12 cellular contexts compared by ENCODE assay signal in the genomic region with DNA sequence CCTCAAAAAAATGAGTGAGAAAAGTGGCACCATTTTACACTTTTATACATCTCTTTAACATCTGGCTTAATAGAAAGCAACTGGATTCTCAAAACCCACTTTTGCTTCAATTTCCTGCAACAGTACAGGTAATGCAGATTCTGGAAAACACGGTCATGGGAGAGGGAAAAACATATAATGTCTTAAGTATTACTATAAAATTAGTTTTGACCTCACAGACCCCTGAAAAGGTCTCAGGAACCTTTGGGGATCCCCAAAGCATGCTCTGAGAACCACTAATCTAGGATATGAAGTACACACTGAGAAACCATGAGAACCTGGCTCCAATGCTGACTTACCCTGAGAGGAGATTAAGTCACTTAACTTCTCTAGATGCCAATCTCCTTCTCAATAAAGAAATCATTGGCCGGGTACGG.
DNase-seq lines count a peak whose midpoint lies in the region; ATAC-seq, FAIRE-seq and TF ChIP-seq lines count a peak whose summit lies in the region.
"Had no signal": no experiment of that assay in that cellular context is flagged by ENCODE, and none has a peak within 500 bp of the region (broad histone marks: within the 10 kb centered on the region; RNA-seq: fewer than 3 reads in every experiment).

No MANE protein-coding gene starts in this region.

- H3K4me3 Mint-ChIP-seq in activated T-helper 1 cell treated with anti-CD3 and anti-CD28 coated beads, Interleukin-12 subunit alpha, Interleukin-12 subunit beta, Interleukin-2, Interleukin-4 antibody, amounts not matched to agents 30 ng/mL and 10 ng/mL and 1 ng/mL, durations not matched to agents 14 hours and 24 hours and 36 hours: no peak overlapping the region
- H3K4me3 Mint-ChIP-seq: neural progenitor cell had no signal

- FAIRE-seq in GM12892 (lab: Jason Lieb, UNC) (peak; percentile 57), GM12891 (lab: Jason Lieb, UNC) (no peak)
- FAIRE-seq: astrocyte, frontal cortex had no signal

- DNase-seq in GM12892 (ENCODE audit: insufficient read length) (no peak), NCI-H1092 (lab: John Stamatoyannopoulos, UW) (no peak), GM12891 (ENCODE audit: insufficient read length, low spot score) (no peak), EL (no peak), SKM-1 (lab: John Stamatoyannopoulos, UW; ENCODE audit: unreplicated experiment) (no peak)
- no peak for DNase-seq in activated T-helper 1 cell treated with anti-CD3 and anti-CD28 coated beads, Interleukin-12 subunit alpha, Interleukin-12 subunit beta, Interleukin-2, Interleukin-4 antibody, amounts not matched to agents 30 ng/mL and 10 ng/mL and 1 ng/mL, durations not matched to agents 14 hours and 24 hours and 36 hours (ENCODE audit: low spot score)
- DNase-seq: KBM-7 had no signal

- H3K9me3 Mint-ChIP-seq in activated T-helper 1 cell treated with anti-CD3 and anti-CD28 coated beads, Interleukin-12 subunit alpha, Interleukin-12 subunit beta, Interleukin-2, Interleukin-4 antibody, amounts not matched to agents 30 ng/mL and 10 ng/mL and 1 ng/mL, durations not matched to agents 14 hours and 24 hours and 36 hours: no peaks in the 10 kb centered on the region
- H3K9me3 Mint-ChIP-seq: neural progenitor cell had no signal

- H3K36me3 Mint-ChIP-seq in activated T-helper 1 cell treated with anti-CD3 and anti-CD28 coated beads, Interleukin-12 subunit alpha, Interleukin-12 subunit beta, Interleukin-2, Interleukin-4 antibody, amounts not matched to agents 30 ng/mL and 10 ng/mL and 1 ng/mL, durations not matched to agents 14 hours and 24 hours and 36 hours (ENCODE audit: low read depth): peaks cover 3% of the 10 kb centered on the region

- H3K4me1 Mint-ChIP-seq in activated T-helper 1 cell treated with anti-CD3 and anti-CD28 coated beads, Interleukin-12 subunit alpha, Interleukin-12 subunit beta, Interleukin-2, Interleukin-4 antibody, amounts not matched to agents 30 ng/mL and 10 ng/mL and 1 ng/mL, durations not matched to agents 14 hours and 24 hours and 36 hours (ENCODE audit: low read depth): peaks cover 51% of the 10 kb centered on the region

- H3K27me3 Mint-ChIP-seq in activated T-helper 1 cell treated with anti-CD3 and anti-CD28 coated beads, Interleukin-12 subunit alpha, Interleukin-12 subunit beta, Interleukin-2, Interleukin-4 antibody, amounts not matched to agents 30 ng/mL and 10 ng/mL and 1 ng/mL, durations not matched to agents 14 hours and 24 hours and 36 hours (ENCODE audit: insufficient read depth): no peaks in the 10 kb centered on the region

- H3K27ac Mint-ChIP-seq in activated T-helper 1 cell treated with anti-CD3 and anti-CD28 coated beads, Interleukin-12 subunit alpha, Interleukin-12 subunit beta, Interleukin-2, Interleukin-4 antibody, amounts not matched to agents 30 ng/mL and 10 ng/mL and 1 ng/mL, durations not matched to agents 14 hours and 24 hours and 36 hours: peak overlapping the region; percentile 70
- H3K27ac Mint-ChIP-seq: neural progenitor cell had no signal

- no peak for TF ChIP-seq POLR2A in GM12892 (IDR thresholded peaks at IDR 0.05; ENCODE audit: low read depth, low read length)
- TF ChIP-seq POLR2A in GM12891 (IDR thresholded peaks at IDR 0.05; ENCODE audit: low read depth, low read length): no peak

- intact Hi-C loops in activated T-helper 1 cell treated with anti-CD3 and anti-CD28 coated beads, Interleukin-12 subunit alpha, Interleukin-12 subunit beta, Interleukin-2, Interleukin-4 antibody, amounts not matched to agents 30 ng/mL and 10 ng/mL and 1 ng/mL, durations not matched to agents 14 hours and 24 hours and 36 hours (cut with micrococcal nuclease): loop anchor here (1.0 to 10.0 kb wide), 8 partner anchors 10 to 1026 kb away; partner anchors contain the start of genes SGPP1, WDR89, ZBTB1 and ZBTB25

- peak; percentile 53 for ATAC-seq in GM19452 (IDR thresholded peaks at IDR 0.05; ENCODE audit: unreplicated experiment)
- ATAC-seq in HG03066 (IDR thresholded peaks at IDR 0.05; ENCODE audit: low read depth, unreplicated experiment): peak; percentile 42

TF ChIP-seq in GM12891, 5 proteins besides CTCF, POLR2A, EP300 and RAD21:
- TF ChIP-seq TAF1 (IDR thresholded peaks at IDR 0.05; ENCODE audit: low read depth, low read length) (no peak), SPI1 (IDR thresholded peaks at IDR 0.05; ENCODE audit: low read depth, low read length) (no peak)
